Comparison of ENCODE assay signal across 8 cellular contexts in the genomic region with DNA sequence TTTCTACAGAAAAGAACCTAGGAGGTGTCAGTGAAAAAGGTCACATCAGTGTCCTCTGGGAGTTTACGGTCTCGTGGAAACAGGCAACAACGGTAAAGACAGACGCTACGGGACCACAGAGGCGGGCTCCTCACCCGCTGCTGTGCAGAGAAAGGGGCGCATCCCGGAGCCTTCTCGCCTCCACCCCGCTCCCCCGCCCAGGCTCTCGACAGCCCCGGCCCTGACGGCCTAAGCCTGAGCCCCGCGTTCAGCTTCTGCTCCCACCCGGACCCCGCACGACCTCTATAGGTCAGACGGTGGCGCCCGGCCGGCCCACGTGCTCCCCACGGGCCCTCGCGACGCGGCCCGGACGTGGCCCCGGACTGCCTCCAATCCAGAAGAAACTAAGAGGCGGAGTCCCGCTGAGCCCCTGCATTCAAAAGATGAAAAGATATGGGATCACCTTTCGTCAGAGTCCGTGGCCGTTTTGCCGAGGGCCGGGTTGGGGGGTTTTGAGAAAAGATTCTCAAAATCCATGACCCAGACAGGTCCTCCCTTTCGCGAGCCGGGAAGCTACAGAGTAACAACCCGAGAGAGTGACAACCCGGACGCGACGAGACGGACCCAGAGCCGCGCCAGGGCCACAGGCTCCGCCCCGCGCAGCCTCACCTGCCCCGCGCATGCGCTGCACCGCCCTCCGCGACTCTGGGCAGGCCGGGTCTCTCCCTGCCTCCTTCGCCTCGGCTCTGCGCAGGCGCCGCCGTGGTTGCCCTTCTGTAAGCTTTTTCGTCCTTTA. TPM values are rescaled to one million over a fixed set of nuclear protein-coding genes. Genes with fewer than 3 reads are reported as not detected.
DNase-seq lines count a peak whose midpoint lies in the region; ATAC-seq and TF ChIP-seq lines count a peak whose summit lies in the region.

Gene ZC3H8, minus strand, starts transcription at position 577 of the 775 bp plus-strand sequence. Its CDS starts 61 bp downstream, at position 516.

- H3K9me3 ChIP-seq in fibroblast of lung (ENCODE audit: control insufficient read depth, insufficient read depth, low read depth, low read length), result no peaks in the 10 kb centered on the region
- H3K9me3 ChIP-seq in naive thymus-derived CD4-positive, alpha-beta T cell (ENCODE audit: control insufficient read depth in 2 of 3, low read length in 3 of 3), result no peaks in the 10 kb centered on the region

- H3K9me3 Mint-ChIP-seq in naive thymus-derived CD4-positive, alpha-beta T cell, result no peaks in the 10 kb centered on the region
- no peaks in the 10 kb centered on the region for H3K9me3 Mint-ChIP-seq in stimulated activated naive B cell treated with anti-CD40 and anti-IgM and Interleukin-4, amounts not matched to agents 10 μg/mL and 1 μg/mL and 100 μg/mL, for 72 hours

- H3K36me3 ChIP-seq in fibroblast of lung (ENCODE audit: control insufficient read depth, insufficient read depth, low read length), result no peaks in the 10 kb centered on the region
- peaks cover 0 to 4% (median 0%) of the 10 kb centered on the region in 3 experiments for H3K36me3 ChIP-seq in naive thymus-derived CD4-positive, alpha-beta T cell (ENCODE audit: control insufficient read depth in 2 of 3, insufficient read depth in 3 of 3, low read length in 3 of 3)

- DNase-seq in ELF-1 (ENCODE audit: low read depth, low spot score), result peak; percentile 94
- DNase-seq in GOT3 (lab: John Stamatoyannopoulos, UW), result peak; percentile 63
- peak; percentile 61 for DNase-seq in LNCaP clone FGC (ENCODE audit: low read depth)
- peak; percentile 96 for DNase-seq in RPMI8226
- peak; percentile 89 to 95 for DNase-seq in activated T-helper 1 cell treated with anti-CD3 and anti-CD28 coated beads, Interleukin-2, amount 50 U/mL, for 16 hours (ENCODE audit: low read depth in 1 of 2, low spot score in 1 of 2)
- peak; percentile 70 to 81 for DNase-seq in fibroblast of lung (ENCODE audit: low read depth in 2 of 2)
- peak; percentile 92 to 98 (median 97) for DNase-seq in naive thymus-derived CD4-positive, alpha-beta T cell
- DNase-seq in stimulated activated naive B cell treated with anti-CD40 and anti-IgM and Interleukin-4, amounts not matched to agents 10 μg/mL and 1 μg/mL and 100 μg/mL, for 72 hours, result peak; percentile 96

- H3K27me3 Mint-ChIP-seq in naive thymus-derived CD4-positive, alpha-beta T cell, result peaks cover 0 to 3% (median 0%) of the 10 kb centered on the region in 5 donors
- H3K27me3 Mint-ChIP-seq in stimulated activated naive B cell treated with anti-CD40 and anti-IgM and Interleukin-4, amounts not matched to agents 10 μg/mL and 1 μg/mL and 100 μg/mL, for 72 hours, result no peaks in the 10 kb centered on the region

- H3K4me3 ChIP-seq in LNCaP clone FGC (ENCODE audit: low read depth, low read length), result peak within 1 kb of the TSS; percentile 80
- peak within 1 kb of the TSS; percentile 53 to 86 (median 82) for H3K4me3 ChIP-seq in fibroblast of lung (replicated peaks in 1 of 4; ENCODE audit: control extremely low read depth in 1 of 4, insufficient read depth in 1 of 4, low read depth in 3 of 4, low read length in 4 of 4)
- H3K4me3 ChIP-seq in naive thymus-derived CD4-positive, alpha-beta T cell (ENCODE audit: low read length), result peak within 1 kb of the TSS; percentile 74

- ATAC-seq in naive thymus-derived CD4-positive, alpha-beta T cell, result peak; percentile 95
- peak; percentile 79 to 85 for ATAC-seq in stimulated activated naive B cell treated with anti-CD40 and anti-IgM and Interleukin-4, amounts not matched to agents 10 μg/mL and 1 μg/mL and 100 μg/mL, for 72 hours (replicated peaks)

- H3K36me3 Mint-ChIP-seq in naive thymus-derived CD4-positive, alpha-beta T cell, result peaks cover 0 to 3% (median 0%) of the 10 kb centered on the region in 5 donors
- H3K36me3 Mint-ChIP-seq in stimulated activated naive B cell treated with anti-CD40 and anti-IgM and Interleukin-4, amounts not matched to agents 10 μg/mL and 1 μg/mL and 100 μg/mL, for 72 hours, result peaks cover 11 to 12% of the 10 kb centered on the region in 2 donors

- H2AFZ ChIP-seq in fibroblast of lung (ENCODE audit: low read length), result peak within 1 kb of the TSS; percentile 87

- H3K9ac ChIP-seq in fibroblast of lung (ENCODE audit: insufficient read depth, low read length), result peak within 1 kb of the TSS; percentile 67

- peak within 1 kb of the TSS; percentile 80 to 97 (median 94) for H3K27ac Mint-ChIP-seq in naive thymus-derived CD4-positive, alpha-beta T cell
- H3K27ac Mint-ChIP-seq in stimulated activated naive B cell treated with anti-CD40 and anti-IgM and Interleukin-4, amounts not matched to agents 10 μg/mL and 1 μg/mL and 100 μg/mL, for 72 hours, result peak within 1 kb of the TSS; percentile 99

- peak within 1 kb of the TSS in 9 of 10 donors; percentile 84 to 92 (median 90) for H3K4me3 Mint-ChIP-seq in naive thymus-derived CD4-positive, alpha-beta T cell
- H3K4me3 Mint-ChIP-seq in stimulated activated naive B cell treated with anti-CD40 and anti-IgM and Interleukin-4, amounts not matched to agents 10 μg/mL and 1 μg/mL and 100 μg/mL, for 72 hours, result peak within 1 kb of the TSS in 1 of 2 donors; percentile 91

- POLR2A ChIA-PET in naive thymus-derived CD4-positive, alpha-beta T cell (lab: Charles Lee), result interaction anchor here (0.8 to 5.7 kb wide), 16 partner anchors 9 to 200 kb away, joined by 3 to 69 read pairs (median 8); partner anchors contain the start of gene TMEM87B

- H3K27ac ChIP-seq in fibroblast of lung (ENCODE audit: insufficient read depth, low read length), result peak within 1 kb of the TSS; percentile 43
- peak within 1 kb of the TSS; percentile 90 for H3K27ac ChIP-seq in naive thymus-derived CD4-positive, alpha-beta T cell (ENCODE audit: low read depth, low read length)

- peaks cover 4% of the 10 kb centered on the region for H3K4me1 ChIP-seq in fibroblast of lung (ENCODE audit: control insufficient read depth, extremely low read depth, insufficient read depth, low read length)
- peaks cover 13 to 19% of the 10 kb centered on the region in 2 donors for H3K4me1 ChIP-seq in naive thymus-derived CD4-positive, alpha-beta T cell (ENCODE audit: control insufficient read depth in 2 of 2, insufficient read depth in 2 of 2, low read length in 2 of 2)

- intact Hi-C loops in naive thymus-derived CD4-positive, alpha-beta T cell (cut with micrococcal nuclease), result loop anchor here (1.0 to 10.0 kb wide), 13 partner anchors 12 to 510 kb away; partner anchors contain the start of genes ANAPC1 (in 2 of the 2), TMEM87B (in 2 of the 2), ZC3H6 (in 2 of the 2) and CHCHD5 (in 1 of the 2)

- H3K27me3 ChIP-seq in fibroblast of lung (ENCODE audit: control insufficient read depth, insufficient read depth, low read length), result no peaks in the 10 kb centered on the region
- no peaks in the 10 kb centered on the region for H3K27me3 ChIP-seq in naive thymus-derived CD4-positive, alpha-beta T cell (ENCODE audit: control insufficient read depth in 2 of 2, insufficient read depth in 2 of 2, low read length in 2 of 2)

- H3K4me1 Mint-ChIP-seq in naive thymus-derived CD4-positive, alpha-beta T cell, result peaks cover 5 to 32% (median 15%) of the 10 kb centered on the region in 7 donors
- peaks cover 21 to 26% of the 10 kb centered on the region in 2 donors for H3K4me1 Mint-ChIP-seq in stimulated activated naive B cell treated with anti-CD40 and anti-IgM and Interleukin-4, amounts not matched to agents 10 μg/mL and 1 μg/mL and 100 μg/mL, for 72 hours

- H3K79me2 ChIP-seq in fibroblast of lung (ENCODE audit: control insufficient read depth, insufficient read depth, low read length), result no peaks in the 10 kb centered on the region

- H4K20me1 ChIP-seq in fibroblast of lung (ENCODE audit: control insufficient read depth, extremely low read depth, insufficient read depth, low read length), result no peaks in the 10 kb centered on the region

- TF ChIP-seq CTCF in LNCaP clone FGC (IDR thresholded peaks at IDR 0.05; ENCODE audit: control insufficient read depth, extremely low read depth, insufficient read depth), result 0 out of 2 replicates have a peak, but pooled peaks have one; percentile 12
- no peak for TF ChIP-seq CTCF in fibroblast of lung (conservative IDR thresholded peaks at IDR 0.05 in 1 of 2, IDR thresholded peaks at IDR 0.05 in 1 of 2; ENCODE audit: low read depth in 1 of 2, low read length in 2 of 2)

- CTCF ChIA-PET in naive thymus-derived CD4-positive, alpha-beta T cell (lab: Charles Lee), result interaction anchor here (0.6 to 1.7 kb wide), 4 partner anchors 73 to 133 kb away, joined by 3 to 7 read pairs (median 4); no protein-coding TSS in a partner anchor

- peak within 1 kb of the TSS; percentile 98 for H3K4me2 ChIP-seq in fibroblast of lung (ENCODE audit: extremely low read depth, insufficient read depth, low read length)

RNA-seq across cellular contexts. Expression of gene ZC3H8, which starts in this region (rescaled TPM):
- total RNA-seq in fibroblast of lung, result 4.6 and 6.9 TPM in 2 replicates
- polyA plus RNA-seq in fibroblast of lung, result 2.8 and 3.3 TPM in 2 replicates
- polyA plus RNA-seq in fibroblast of lung (2012), result 3.0 and 3.1 TPM in 2 replicates
- not detected in 2 replicates for polyA minus RNA-seq in fibroblast of lung (ENCODE audit: low replicate concordance)
- total RNA-seq in naive thymus-derived CD4-positive, alpha-beta T cell, result 10 to 100 TPM in 4 of 5 experiments, 1 to 10 TPM in 1; 8.8 to 23.6 (median 17.2) TPM
- 10 to 100 TPM; 13.6 to 18.0 TPM for polyA plus RNA-seq in naive thymus-derived CD4-positive, alpha-beta T cell

Comparison
In these comparisons a context has a peak if more than half of its experiments do, and no peak if none do; other contexts are left out.
1. Peak in every context shown above with its lines: DNase-seq, ATAC-seq, H3K4me3 ChIP-seq and H3K27ac ChIP-seq.